ENCODE assay signal across 11 cellular contexts in genomic region chrX:115912372-115912897, GRCh38.
DNase-seq lines count a peak whose midpoint lies in the region; ATAC-seq and TF ChIP-seq lines count a peak whose summit lies in the region.
"Had no signal": no experiment of that assay in that cellular context is flagged by ENCODE, and none has a peak within 500 bp of the region (broad histone marks: within the 10 kb centered on the region; RNA-seq: fewer than 3 reads in every experiment).

No MANE protein-coding gene starts in this region.

- H3K4me3 ChIP-seq in AG09309 (ENCODE audit: control insufficient read depth, low read depth, low read length): no peak overlapping the region
- no peak overlapping the region for H3K4me3 ChIP-seq in astrocyte of the cerebellum (ENCODE audit: low read depth, low read length)

- in situ Hi-C loops in astrocyte of the cerebellum (cut with HindIII; ENCODE audit: low sequenced_read_pairs): no loop called here

- DNase-seq in AG09309 (ENCODE audit: low read depth) (no peak), astrocyte of the cerebellum (ENCODE audit: low read depth) (no peak), GM03348 (ENCODE audit: low spot score) (no peak), cardiac septum (ENCODE audit: low spot score) (no peak), dermis blood vessel endothelial cell (no peak), midbrain (lab: John Stamatoyannopoulos, UW) (no peak)
- DNase-seq: activated naive CD4-positive, alpha-beta T cell treated with anti-CD3 and anti-CD28 coated beads for 36 hours; CD4-positive, CD25-positive, alpha-beta regulatory T cell; NCI-H2227 treated with DMSO at 0.1 percent for 48 hours had no signal

- intact Hi-C loops in cardiac septum (cut with DNase I): no loop called here

- peak; percentile 58 for TF ChIP-seq CTCF in AG09309 (IDR thresholded peaks at IDR 0.05; ENCODE audit: control insufficient read depth, insufficient read depth, low read depth, low read length, missing control alignments)
- TF ChIP-seq CTCF in astrocyte of the cerebellum (IDR thresholded peaks at IDR 0.05; ENCODE audit: low read depth, low read length, missing control alignments): peak; percentile 27

- ATAC-seq in GM19372 (IDR thresholded peaks at IDR 0.05; ENCODE audit: low read depth, unreplicated experiment) (peak; percentile 83), HG03066 (IDR thresholded peaks at IDR 0.05; ENCODE audit: low read depth, unreplicated experiment) (peak; percentile 85)
